ENCODE assay signal across 15 cellular contexts in genomic region chr1:93556291-93556690, GRCh38.
DNase-seq lines count a peak whose midpoint lies in the region; ATAC-seq and TF ChIP-seq lines count a peak whose summit lies in the region.
"Had no signal": no experiment of that assay in that cellular context is flagged by ENCODE, and none has a peak within 500 bp of the region (broad histone marks: within the 10 kb centered on the region; RNA-seq: fewer than 3 reads in every experiment).

No MANE protein-coding gene starts in this region.

- H3K27me3 ChIP-seq in WERI-Rb-1 (ENCODE audit: insufficient read depth, low read depth, severe bottlenecking): no peaks in the 10 kb centered on the region
- H3K27me3 ChIP-seq: colonic mucosa, esophagus muscularis mucosa had no signal

- H3K9me3 ChIP-seq in WERI-Rb-1 (ENCODE audit: severe bottlenecking): no peaks in the 10 kb centered on the region
- H3K9me3 ChIP-seq: colonic mucosa, esophagus muscularis mucosa had no signal

- H3K4me3 ChIP-seq in WERI-Rb-1 (ENCODE audit: low read depth, low read length): no peak overlapping the region
- H3K4me3 ChIP-seq: colonic mucosa, esophagus muscularis mucosa, PC-9 had no signal

- peaks cover 9% of the 10 kb centered on the region for H3K36me3 ChIP-seq in WERI-Rb-1
- H3K36me3 ChIP-seq: colonic mucosa had no signal

- in situ Hi-C loops in G401 (cut with HindIII; ENCODE audit: low sequenced_read_pairs): no loop called here

- no peak for TF ChIP-seq CTCF in WERI-Rb-1 (IDR thresholded peaks at IDR 0.05; ENCODE audit: low read depth, low read length)

- DNase-seq in NCI-H1092 treated with DMSO at 0.1 percent for 48 hours (lab: John Stamatoyannopoulos, UW) (peak; percentile 19), NCI-H1092 (lab: John Stamatoyannopoulos, UW) (no peak), G401 (ENCODE audit: low spot score) (peak; percentile 68), NCI-H69 (lab: John Stamatoyannopoulos, UW) (peak; percentile 91), kidney tubule cell (ENCODE audit: low spot score) (peak; percentile 51), WERI-Rb-1 (no peak)
- no peak for DNase-seq in stimulated activated CD8-positive, alpha-beta memory T cell treated with anti-CD3 and anti-CD28 coated beads, Interleukin-4, amount 100 ng/mL, for 48 hours
- DNase-seq: 8988T; activated CD4-positive, alpha-beta T cell treated with anti-CD3 and anti-CD28 coated beads, Interleukin-2, amount 10 ng/mL, durations not matched to agents 7 days and 5 days; activated T-cell treated with anti-CD3 and anti-CD28 coated beads, Interleukin-2, amount 50 U/mL, for 72 hours; colonic mucosa; NCI-H1048; PC-9 had no signal

- no peak overlapping the region for H3K27ac ChIP-seq in WERI-Rb-1
- H3K27ac ChIP-seq: colonic mucosa, PC-9 had no signal

- no peak for ATAC-seq in HG03521 (IDR thresholded peaks at IDR 0.05; ENCODE audit: unreplicated experiment)
- ATAC-seq: activated T-cell treated with anti-CD3 and anti-CD28 coated beads, Interleukin-2, amount 50 U/mL, for 72 hours had no signal

Comparison
In these comparisons a context has a peak if more than half of its experiments do, and no peak if none do; other contexts are left out.
1. DNase-seq: peak in NCI-H1092 treated with DMSO at 0.1 percent for 48 hours (single experiment), G401 (single experiment), NCI-H69 (single experiment) and kidney tubule cell (single experiment); none in NCI-H1092 (single experiment), stimulated activated CD8-positive, alpha-beta memory T cell treated with anti-CD3 and anti-CD28 coated beads, Interleukin-4, amount 100 ng/mL, for 48 hours (single experiment) and WERI-Rb-1 (single experiment).